Comparison of ENCODE assay signal across 17 cellular contexts in the genomic region with DNA sequence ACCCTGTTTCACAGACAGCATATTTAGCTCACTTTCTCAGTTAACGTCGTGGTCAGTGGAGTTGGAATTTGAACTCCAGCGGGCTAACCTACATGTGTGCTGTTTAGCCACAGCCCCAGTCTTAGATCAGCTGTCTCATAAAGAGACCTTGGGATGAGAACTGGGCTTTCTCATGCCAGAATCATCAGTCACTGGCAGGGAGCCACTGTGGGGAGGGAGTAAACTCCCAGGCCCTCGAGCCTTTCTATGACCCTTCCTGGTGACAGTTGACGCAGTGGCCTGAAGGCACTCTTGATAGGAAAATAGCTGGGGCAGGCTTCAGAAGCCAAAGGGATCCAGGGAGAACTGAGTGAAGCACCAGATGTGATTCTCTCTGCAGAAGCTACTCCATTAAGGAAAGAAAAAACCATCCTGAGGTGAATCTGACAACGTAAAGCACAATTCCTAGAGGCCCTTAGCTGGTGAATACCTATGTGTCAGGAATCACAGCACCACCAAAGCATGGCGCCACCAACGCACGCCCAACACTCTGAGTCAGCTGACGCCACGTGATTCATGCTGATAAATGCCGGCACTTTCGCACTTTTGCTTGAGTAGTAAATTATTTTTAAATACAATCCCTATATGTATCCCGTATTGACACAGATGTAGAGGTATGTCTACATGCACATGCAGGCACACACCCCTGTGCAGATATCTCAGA.
DNase-seq lines count a peak whose midpoint lies in the region; ATAC-seq, FAIRE-seq and TF ChIP-seq lines count a peak whose summit lies in the region.
"Had no signal": no experiment of that assay in that cellular context is flagged by ENCODE, and none has a peak within 500 bp of the region (broad histone marks: within the 10 kb centered on the region; RNA-seq: fewer than 3 reads in every experiment).

No MANE protein-coding gene starts in this region.

- peaks cover 19% of the 10 kb centered on the region for H3K4me1 ChIP-seq in astrocyte (ENCODE audit: insufficient read depth, low read length)
- H3K4me1 ChIP-seq: body of pancreas, psoas muscle, thyroid gland had no signal

- intact Hi-C loops in natural killer cell (cut with micrococcal nuclease) = no loop called here

- H3K36me3 Mint-ChIP-seq in astrocyte (ENCODE audit: low read depth, unreplicated experiment) = no peaks in the 10 kb centered on the region
- H3K36me3 Mint-ChIP-seq in natural killer cell = no peaks in the 10 kb centered on the region
- H3K36me3 Mint-ChIP-seq in naive thymus-derived CD8-positive, alpha-beta T cell = no peaks in the 10 kb centered on the region
- H3K36me3 Mint-ChIP-seq: activated CD8-positive, alpha-beta memory T cell treated with anti-CD3 and anti-CD28 coated beads, Interleukin-2, amount 10 ng/mL, durations not matched to agents 7 days and 5 days had no signal

- H3K4me3 Mint-ChIP-seq in astrocyte (ENCODE audit: unreplicated experiment) = no peak overlapping the region
- H3K4me3 Mint-ChIP-seq in natural killer cell = no peak overlapping the region
- no peak overlapping the region for H3K4me3 Mint-ChIP-seq in naive thymus-derived CD8-positive, alpha-beta T cell
- H3K4me3 Mint-ChIP-seq: activated CD8-positive, alpha-beta memory T cell treated with anti-CD3 and anti-CD28 coated beads, Interleukin-2, amount 10 ng/mL, durations not matched to agents 7 days and 5 days had no signal

- DNase-seq in AG09309 (ENCODE audit: low read depth) (peak; percentile 59), H4 (ENCODE audit: low spot score) (peak; percentile 42), astrocyte (ENCODE audit: low read depth) (peak; percentile 72), myocyte (ENCODE audit: low read depth) (peak; percentile 99), natural killer cell (no peak)
- DNase-seq in naive thymus-derived CD8-positive, alpha-beta T cell = no peak
- DNase-seq: activated CD8-positive, alpha-beta memory T cell treated with anti-CD3 and anti-CD28 coated beads, Interleukin-2, amount 10 ng/mL, durations not matched to agents 7 days and 5 days; activated gamma-delta T cell; body of pancreas; KBM-7; left ventricle myocardium superior; NCI-H446 treated with DMSO at 0.1 percent for 48 hours; stimulated activated CD4-positive, alpha-beta T cell treated with anti-CD3 and anti-CD28 coated beads, Interleukin-2, amount 100 ng/mL, for 24 hours; thyroid gland had no signal

- no peaks in the 10 kb centered on the region for H3K27me3 Mint-ChIP-seq in astrocyte (ENCODE audit: low read depth, unreplicated experiment)
- no peaks in the 10 kb centered on the region for H3K27me3 Mint-ChIP-seq in natural killer cell (ENCODE audit: low read depth in 2 of 2)
- H3K27me3 Mint-ChIP-seq in naive thymus-derived CD8-positive, alpha-beta T cell = peaks cover 0 to 4% (median 0%) of the 10 kb centered on the region in 5 donors
- H3K27me3 Mint-ChIP-seq: activated CD8-positive, alpha-beta memory T cell treated with anti-CD3 and anti-CD28 coated beads, Interleukin-2, amount 10 ng/mL, durations not matched to agents 7 days and 5 days had no signal

- no peaks in the 10 kb centered on the region for H3K27me3 ChIP-seq in astrocyte (ENCODE audit: insufficient read depth, low read length)
- H3K27me3 ChIP-seq: body of pancreas, thyroid gland had no signal

- peaks cover 9% of the 10 kb centered on the region for H3K9me3 Mint-ChIP-seq in astrocyte (ENCODE audit: unreplicated experiment)
- H3K9me3 Mint-ChIP-seq in natural killer cell = peaks cover 0 to 2% of the 10 kb centered on the region in 2 donors
- H3K9me3 Mint-ChIP-seq in naive thymus-derived CD8-positive, alpha-beta T cell = peaks cover 0 to 15% (median 2%) of the 10 kb centered on the region in 9 donors

- no peak overlapping the region for H3K4me3 ChIP-seq in AG09309 (ENCODE audit: control insufficient read depth, low read depth, low read length)
- no peak overlapping the region for H3K4me3 ChIP-seq in astrocyte (ENCODE audit: insufficient read depth, low read depth, low read length)
- H3K4me3 ChIP-seq: body of pancreas, psoas muscle, thyroid gland had no signal

- H3K9ac ChIP-seq in astrocyte (ENCODE audit: low read length) = peak overlapping the region; percentile 45

- no peak for TF ChIP-seq CTCF in AG09309 (IDR thresholded peaks at IDR 0.05; ENCODE audit: control insufficient read depth, insufficient read depth, low read depth, low read length, missing control alignments)
- TF ChIP-seq CTCF in astrocyte (IDR thresholded peaks at IDR 0.05; ENCODE audit: insufficient read depth, low read depth, low read length) = no peak
- TF ChIP-seq CTCF in natural killer cell (IDR thresholded peaks at IDR 0.05) = no peak

- peak overlapping the region; percentile 38 for H3K27ac ChIP-seq in astrocyte (ENCODE audit: low read depth, low read length)
- H3K27ac ChIP-seq: body of pancreas, psoas muscle, thyroid gland had no signal

- no peaks in the 10 kb centered on the region for H3K36me3 ChIP-seq in astrocyte (ENCODE audit: insufficient read depth, low read length)
- H3K36me3 ChIP-seq: thyroid gland had no signal

- no peaks in the 10 kb centered on the region for H4K20me1 ChIP-seq in astrocyte (ENCODE audit: insufficient read depth, low read length)

- H2AFZ ChIP-seq in astrocyte (ENCODE audit: low read depth, low read length) = peak overlapping the region; percentile 8

- POLR2A ChIA-PET in naive thymus-derived CD8-positive, alpha-beta T cell (lab: Charles Lee) = no interaction called here

- FAIRE-seq in astrocyte (lab: Jason Lieb, UNC) = no peak

- H3K9me3 ChIP-seq in astrocyte (ENCODE audit: insufficient read depth, low read depth, low read length) = no peaks in the 10 kb centered on the region
- H3K9me3 ChIP-seq: body of pancreas, psoas muscle, thyroid gland had no signal

- H3K4me1 Mint-ChIP-seq in astrocyte (ENCODE audit: low read depth, unreplicated experiment) (no peaks in the 10 kb centered on the region), natural killer cell (no peaks in the 10 kb centered on the region)
- no peaks in the 10 kb centered on the region for H3K4me1 Mint-ChIP-seq in naive thymus-derived CD8-positive, alpha-beta T cell
- H3K4me1 Mint-ChIP-seq: activated CD8-positive, alpha-beta memory T cell treated with anti-CD3 and anti-CD28 coated beads, Interleukin-2, amount 10 ng/mL, durations not matched to agents 7 days and 5 days had no signal

- H3K4me2 ChIP-seq in astrocyte (ENCODE audit: low read length) = peak overlapping the region; percentile 48

- H3K27ac Mint-ChIP-seq in astrocyte (ENCODE audit: unreplicated experiment) = no peak overlapping the region
- H3K27ac Mint-ChIP-seq in natural killer cell = no peak overlapping the region
- no peak overlapping the region for H3K27ac Mint-ChIP-seq in naive thymus-derived CD8-positive, alpha-beta T cell
- H3K27ac Mint-ChIP-seq: activated CD8-positive, alpha-beta memory T cell treated with anti-CD3 and anti-CD28 coated beads, Interleukin-2, amount 10 ng/mL, durations not matched to agents 7 days and 5 days had no signal

- H3K79me2 ChIP-seq in astrocyte (ENCODE audit: insufficient read depth, low read length) = no peaks in the 10 kb centered on the region

- no peak for ATAC-seq in HG03354 (IDR thresholded peaks at IDR 0.05; ENCODE audit: poor library complexity, severe bottlenecking, unreplicated experiment)
- ATAC-seq in natural killer cell = no peak
- ATAC-seq in HG02981 (IDR thresholded peaks at IDR 0.05; ENCODE audit: unreplicated experiment) = no peak
- ATAC-seq in naive thymus-derived CD8-positive, alpha-beta T cell = no peak
- ATAC-seq: activated CD8-positive, alpha-beta memory T cell treated with anti-CD3 and anti-CD28 coated beads, Interleukin-2, amount 10 ng/mL, durations not matched to agents 7 days and 5 days; body of pancreas; left ventricle myocardium superior; psoas muscle had no signal

Comparison
In these comparisons a context has a peak if more than half of its experiments do, and no peak if none do; other contexts are left out.
1. DNase-seq: peak in AG09309 (single experiment), H4 (single experiment), astrocyte (single experiment) and myocyte (single experiment); none in natural killer cell (single experiment) and naive thymus-derived CD8-positive, alpha-beta T cell (0 of 10).